In the genomic region with DNA sequence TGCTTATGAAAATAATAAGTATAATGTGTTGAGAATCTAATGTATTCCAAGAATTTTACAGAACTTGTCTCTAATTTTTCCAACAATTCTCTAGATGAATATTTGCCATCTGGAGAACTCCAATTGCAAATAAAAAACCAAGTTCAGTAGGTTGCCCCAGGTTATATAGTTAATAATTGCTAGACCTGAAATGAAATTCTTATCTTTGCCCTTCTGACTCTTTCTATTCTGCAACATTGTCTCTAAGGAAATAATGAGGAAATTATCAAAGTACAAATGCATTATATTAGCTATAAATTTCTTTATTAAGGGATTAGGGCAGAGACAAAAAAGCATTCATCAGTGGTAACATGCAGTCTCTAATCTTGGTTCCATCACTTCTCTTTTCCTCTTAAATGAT, we compare ENCODE assay signal across 16 cellular contexts.
"Had no signal": no experiment of that assay in that cellular context is flagged by ENCODE, and none has a peak within 500 bp of the region (broad histone marks: within the 10 kb centered on the region; RNA-seq: fewer than 3 reads in every experiment).

No MANE protein-coding gene starts in this region.

- DNase-seq: activated CD8-positive, alpha-beta memory T cell treated with anti-CD3 and anti-CD28 coated beads, Interleukin-2, amount 50 U/mL, for 4 hours; activated T-cell treated with anti-CD3 and anti-CD28 coated beads, Interleukin-2, amount 50 U/mL, for 24 hours; esophagus squamous epithelium; gastrocnemius medialis; islet precursor cell; left colon; naive thymus-derived CD4-positive, alpha-beta T cell; psoas muscle; right cardiac atrium; stimulated activated CD4-positive, alpha-beta T cell treated with anti-CD3 and anti-CD28 coated beads, Interleukin-1b, Interleukin-23, amount 100 ng/mL, for 48 hours; tibial artery had no signal

- H3K27me3 ChIP-seq: ascending aorta, esophagus squamous epithelium, gastrocnemius medialis, tibial artery had no signal

- ATAC-seq: activated naive CD4-positive, alpha-beta T cell treated with anti-CD3 and anti-CD28 coated beads, Interleukin-2, amount 50 U/mL, for 72 hours; activated T-helper 17 cell treated with anti-CD3 and anti-CD28 coated beads, Interleukin-2, amount 50 U/mL, for 72 hours; gastrocnemius medialis; left colon; naive thymus-derived CD4-positive, alpha-beta T cell; psoas muscle; right cardiac atrium had no signal

- H3K27ac ChIP-seq: ascending aorta, coronary artery, esophagus squamous epithelium, gastrocnemius medialis, psoas muscle, tibial artery had no signal

- H3K9me3 ChIP-seq: ascending aorta, esophagus squamous epithelium, gastrocnemius medialis, psoas muscle, tibial artery had no signal

- H3K4me3 ChIP-seq: ascending aorta, coronary artery, esophagus squamous epithelium, gastrocnemius medialis, lung, psoas muscle, tibial artery had no signal

- H3K36me3 ChIP-seq: ascending aorta, esophagus squamous epithelium, gastrocnemius medialis, tibial artery had no signal

- H3K4me1 ChIP-seq: ascending aorta, esophagus squamous epithelium, gastrocnemius medialis, psoas muscle, tibial artery had no signal
